Comparison of ENCODE assay signal across 24 cellular contexts in genomic region chr11:119298726-119299125, GRCh38. TPM values are rescaled to one million over a fixed set of nuclear protein-coding genes. Genes with fewer than 3 reads are reported as not detected.
A peak's percentile ranks its signal among the peaks of the same experiment; 100 is the strongest.
DNase-seq lines count a peak whose midpoint lies in the region; ATAC-seq lines count a peak whose summit lies in the region.
"Had no signal": no experiment of that assay in that cellular context is flagged by ENCODE, and none has a peak within 500 bp of the region (broad histone marks: within the 10 kb centered on the region; RNA-seq: fewer than 3 reads in every experiment).

No MANE protein-coding gene starts in this region.

- intact Hi-C loops in left ventricle myocardium superior (cut with micrococcal nuclease): no loop called here
- intact Hi-C loops in sciatic nerve (cut with DNase I): loop anchor here (10.0 kb wide), 1 partner anchor 94 kb away; the partner anchor contains the start of gene CBL

- ATAC-seq in left ventricle myocardium superior (peak; percentile 95), sciatic nerve (peak; percentile 76), GM18861 (IDR thresholded peaks at IDR 0.05; ENCODE audit: unreplicated experiment) (no peak), HG03139 (IDR thresholded peaks at IDR 0.05; ENCODE audit: unreplicated experiment) (no peak), HG03196 (IDR thresholded peaks at IDR 0.05; ENCODE audit: unreplicated experiment) (no peak)
- ATAC-seq: T-cell had no signal

- in situ Hi-C loops in G401 (cut with HindIII; ENCODE audit: low sequenced_read_pairs): no loop called here

- DNase-seq in G401 (ENCODE audit: low spot score) (peak; percentile 91), cerebellum (ENCODE audit: low spot score) (peak; percentile 66), left ventricle myocardium superior (peak; percentile 85), sciatic nerve (ENCODE audit: low spot score) (no peak), HK-2 (ENCODE audit: unreplicated experiment) (no peak)
- DNase-seq: activated CD4-positive, CD25-positive, alpha-beta regulatory T cell treated with anti-CD3 and anti-CD28 coated beads, Interleukin-2, amount 50 U/mL, for 72 hours; activated gamma-delta T cell; activated T-cell treated with anti-CD3 and anti-CD28 coated beads, Interleukin-2, amount 50 U/mL, for 1 hour; adrenal gland; glutamatergic neuron; NCI-H1092 treated with DMSO at 0.1 percent for 48 hours; NCI-H1930; NCI-H526 treated with DMSO at 0.1 percent for 48 hours; nephron progenitor cell; pancreas; stimulated activated CD8-positive, alpha-beta memory T cell treated with anti-CD3 and anti-CD28 coated beads, Interleukin-4, amount 100 ng/mL, for 48 hours; T-cell had no signal

RNA-seq across cellular contexts. Expression of gene MCAM, which starts 18.2 kb away (rescaled TPM):
- total RNA-seq in G401 (2014; rRNA removed; shearing (Covaris generic)): 77.2 and 90.3 TPM in 2 replicates
- total RNA-seq in cerebellum (12.1 TPM), left ventricle myocardium superior (44.7 TPM), sciatic nerve (146 TPM)

RNA-seq across cellular contexts. Expression of gene RNF26, which starts 35.6 kb away (rescaled TPM):
- total RNA-seq in G401 (2014; rRNA removed; shearing (Covaris generic)): 19.3 and 19.9 TPM in 2 replicates
- total RNA-seq in cerebellum (3.8 TPM), left ventricle myocardium superior (13.2 TPM), sciatic nerve (17.4 TPM)

RNA-seq across cellular contexts. Expression of gene C1QTNF5, which starts 42.0 kb away (rescaled TPM):
- total RNA-seq in G401 (2014; rRNA removed; shearing (Covaris generic)): 0.17 and 1.0 TPM in 2 replicates
- total RNA-seq in cerebellum: 3.4 TPM
- total RNA-seq in left ventricle myocardium superior: 14.4 TPM
- total RNA-seq in sciatic nerve: 27.7 TPM
- total RNA-seq: T-cell had no signal

RNA-seq across cellular contexts. Expression of gene MFRP, which starts 47.8 kb away (rescaled TPM):
- 0.25 and 7.3 TPM in 2 replicates for total RNA-seq in G401 (2014; rRNA removed; shearing (Covaris generic))
- total RNA-seq in cerebellum (not detected), left ventricle myocardium superior (not detected), sciatic nerve (not detected)
- total RNA-seq: bronchial epithelial cell, mesenteric fat pad, pancreas, SJSA1, T-cell, ureter had no signal

Comparison
In these comparisons a context has a peak if more than half of its experiments do, and no peak if none do; other contexts are left out.
1. DNase-seq: peak in G401 (single experiment), cerebellum (single experiment) and left ventricle myocardium superior (single experiment); none in sciatic nerve (single experiment) and HK-2 (single experiment).
2. ATAC-seq: peak in left ventricle myocardium superior (single experiment) and sciatic nerve (single experiment); none in GM18861 (single experiment), HG03139 (single experiment) and HG03196 (single experiment).